Comparison of ENCODE assay signal across 9 cellular contexts in the genomic region with DNA sequence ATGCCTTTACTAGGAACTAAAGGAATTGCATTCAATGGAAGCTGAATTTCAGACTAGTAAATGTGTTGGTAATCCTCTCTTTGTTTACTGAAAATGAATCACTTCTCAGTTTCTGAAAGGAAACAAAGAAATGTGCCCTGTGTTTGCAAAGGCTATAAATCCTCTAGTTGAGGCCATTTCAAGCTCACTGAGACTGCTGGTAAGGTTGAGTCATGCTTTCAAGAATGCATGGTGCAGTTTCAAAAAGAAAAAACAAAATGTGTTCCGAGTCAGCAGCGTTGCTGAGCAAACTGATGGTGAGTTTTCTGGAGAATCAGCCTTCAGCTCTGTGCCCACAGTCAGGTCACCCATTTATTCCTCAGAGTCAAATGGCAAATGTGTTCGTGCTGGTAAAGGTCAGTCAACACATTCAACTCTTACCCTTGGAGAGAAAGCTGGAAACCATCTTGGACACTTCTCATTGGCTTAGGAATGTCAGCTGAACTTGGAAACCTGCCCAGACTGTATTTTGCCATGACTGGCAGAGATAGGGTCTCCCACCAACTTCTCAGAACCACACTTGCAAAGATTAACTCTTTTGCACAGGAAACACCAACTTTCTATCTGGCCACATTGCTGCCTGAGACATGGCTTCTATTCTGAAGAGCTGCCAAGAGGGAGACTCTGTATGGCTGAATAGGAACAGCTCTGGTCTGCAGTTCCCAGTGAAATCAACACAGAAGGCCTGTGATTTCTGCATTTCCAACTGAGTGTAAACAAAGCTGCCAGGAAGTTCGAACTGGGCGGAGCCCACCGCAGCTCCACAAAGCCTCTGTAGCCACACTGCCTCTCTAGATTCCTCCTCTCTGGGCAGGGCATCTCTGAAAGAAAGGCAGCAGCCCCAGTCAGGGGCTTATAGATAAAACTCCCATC.
DNase-seq lines count a peak whose midpoint lies in the region; ATAC-seq and TF ChIP-seq lines count a peak whose summit lies in the region.
"Had no signal": no experiment of that assay in that cellular context is flagged by ENCODE, and none has a peak within 500 bp of the region (broad histone marks: within the 10 kb centered on the region; RNA-seq: fewer than 3 reads in every experiment).

No MANE protein-coding gene starts in this region.

- POLR2A ChIA-PET in HEK293 (lab: Yijun Ruan, JAX) = interaction anchor here (0.9 kb wide), 1 partner anchor 9 kb away, joined by 3 read pairs; no protein-coding TSS in a partner anchor

- H3K27ac ChIP-seq in HEK293 (ENCODE audit: extremely low read depth, low read depth, low read length) = peak overlapping the region; percentile 24; the same call in 1 of the 2 replicates
- peak overlapping the region; percentile 57 to 69 for H3K27ac ChIP-seq in left lung
- H3K27ac ChIP-seq in uterus = peak overlapping the region; percentile 60 to 66
- H3K27ac ChIP-seq: HL-60 had no signal

- H3K4me3 ChIP-seq in HEK293 (ENCODE audit: low read depth, low read length) = no peak overlapping the region
- no peak overlapping the region for H3K4me3 ChIP-seq in astrocyte of the spinal cord (ENCODE audit: low read depth, low read length)
- H3K4me3 ChIP-seq in left lung = no peak overlapping the region
- no peak overlapping the region for H3K4me3 ChIP-seq in uterus

- H3K36me3 ChIP-seq in HEK293 (ENCODE audit: control insufficient read depth in 2 of 2, insufficient read depth in 1 of 2, low read length in 2 of 2) = no peaks in the 10 kb centered on the region
- no peaks in the 10 kb centered on the region for H3K36me3 ChIP-seq in left lung
- no peaks in the 10 kb centered on the region for H3K36me3 ChIP-seq in uterus

- intact Hi-C loops in left lung (cut with DNase I) = no loop called here
- intact Hi-C loops in uterus (cut with DNase I; ENCODE audit: low total_unique reads) = no loop called here

- H3K27me3 ChIP-seq in left lung = no peaks in the 10 kb centered on the region
- H3K27me3 ChIP-seq in uterus = no peaks in the 10 kb centered on the region

- TF ChIP-seq CTCF in HEK293 (tag by site-specific recombination; IDR thresholded peaks at IDR 0.05) = no peak
- TF ChIP-seq CTCF in astrocyte of the spinal cord (IDR thresholded peaks at IDR 0.05; ENCODE audit: low read depth, low read length) = no peak
- no peak for TF ChIP-seq CTCF in left lung (IDR thresholded peaks at IDR 0.05)
- TF ChIP-seq CTCF in uterus (IDR thresholded peaks at IDR 0.05) = no peak

- ATAC-seq in left lung = peak; percentile 93

- TF ChIP-seq POLR2A in uterus (IDR thresholded peaks at IDR 0.05) = no peak

- in situ Hi-C loops in astrocyte of the spinal cord (cut with HindIII; ENCODE audit: low sequenced_read_pairs) = no loop called here

- CTCF ChIA-PET in HEK293 (lab: Yijun Ruan, JAX) = interaction anchor here (1.0 to 1.8 kb wide), 2 partner anchors 10 to 15 kb away, joined by 3 to 8 read pairs; no protein-coding TSS in a partner anchor

- DNase-seq in stimulated activated CD4-positive, alpha-beta T cell treated with anti-CD3 and anti-CD28 coated beads, Interleukin-1b, Interleukin-23, amount 100 ng/mL, for 48 hours = peak; percentile 14
- no peak for DNase-seq in stimulated activated CD4-positive, alpha-beta T cell treated with anti-CD3 and anti-CD28 coated beads, Interleukin-4, amount 100 ng/mL, for 4 hours
- DNase-seq in LoVo (ENCODE audit: low spot score) = peak; percentile 91
- peak; percentile 96 for DNase-seq in astrocyte of the spinal cord (ENCODE audit: low read depth, low spot score)
- DNase-seq in left lung = peak in 1 of 2 donors; percentile 33
- no peak for DNase-seq in uterus
- no peak for DNase-seq in activated CD4-positive, CD25-positive, alpha-beta regulatory T cell (lab: John Stamatoyannopoulos, UW)

- H3K9me3 ChIP-seq in HEK293 (ENCODE audit: control insufficient read depth, insufficient read depth, low read depth, low read length) = no peaks in the 10 kb centered on the region
- no peaks in the 10 kb centered on the region for H3K9me3 ChIP-seq in left lung
- H3K9me3 ChIP-seq in uterus = no peaks in the 10 kb centered on the region

- H3K4me1 ChIP-seq in HEK293 (ENCODE audit: control insufficient read depth, insufficient read depth, low read length) (peaks cover 3% of the 10 kb centered on the region), left lung (peaks cover 0 to 9% of the 10 kb centered on the region in 2 donors), uterus (peaks cover 0 to 6% of the 10 kb centered on the region in 2 donors)

TF ChIP-seq in HEK293, 187 proteins besides CTCF, POLR2A, EP300 and RAD21:
- TF ChIP-seq, protein P1, sequence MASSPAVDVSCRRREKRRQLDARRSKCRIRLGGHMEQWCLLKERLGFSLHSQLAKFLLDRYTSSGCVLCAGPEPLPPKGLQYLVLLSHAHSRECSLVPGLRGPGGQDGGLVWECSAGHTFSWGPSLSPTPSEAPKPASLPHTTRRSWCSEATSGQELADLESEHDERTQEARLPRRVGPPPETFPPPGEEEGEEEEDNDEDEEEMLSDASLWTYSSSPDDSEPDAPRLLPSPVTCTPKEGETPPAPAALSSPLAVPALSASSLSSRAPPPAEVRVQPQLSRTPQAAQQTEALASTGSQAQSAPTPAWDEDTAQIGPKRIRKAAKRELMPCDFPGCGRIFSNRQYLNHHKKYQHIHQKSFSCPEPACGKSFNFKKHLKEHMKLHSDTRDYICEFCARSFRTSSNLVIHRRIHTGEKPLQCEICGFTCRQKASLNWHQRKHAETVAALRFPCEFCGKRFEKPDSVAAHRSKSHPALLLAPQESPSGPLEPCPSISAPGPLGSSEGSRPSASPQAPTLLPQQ (tag by site-specific recombination; IDR thresholded peaks at IDR 0.05) = no peak
- TF ChIP-seq ZNF560 (tag by site-specific recombination; IDR thresholded peaks at IDR 0.05; ENCODE audit: borderline replicate concordance) = no peak
- TF ChIP-seq ZNF266 (tag by site-specific recombination; IDR thresholded peaks at IDR 0.05; ENCODE audit: low read depth) = no peak
- TF ChIP-seq ZNF146 (tag by site-specific recombination; IDR thresholded peaks at IDR 0.05) = no peak
- TF ChIP-seq ZNF664 (tag by site-specific recombination; IDR thresholded peaks at IDR 0.05) = no peak
- TF ChIP-seq MEIS1 (CRISPR knock-in tag; IDR thresholded peaks at IDR 0.05; ENCODE audit: borderline replicate concordance) = peak; percentile 45; the same call in 1 of the 2 replicates
- no peak for TF ChIP-seq ZNF37A (tag by site-specific recombination; IDR thresholded peaks at IDR 0.05)
- TF ChIP-seq, protein P2, sequence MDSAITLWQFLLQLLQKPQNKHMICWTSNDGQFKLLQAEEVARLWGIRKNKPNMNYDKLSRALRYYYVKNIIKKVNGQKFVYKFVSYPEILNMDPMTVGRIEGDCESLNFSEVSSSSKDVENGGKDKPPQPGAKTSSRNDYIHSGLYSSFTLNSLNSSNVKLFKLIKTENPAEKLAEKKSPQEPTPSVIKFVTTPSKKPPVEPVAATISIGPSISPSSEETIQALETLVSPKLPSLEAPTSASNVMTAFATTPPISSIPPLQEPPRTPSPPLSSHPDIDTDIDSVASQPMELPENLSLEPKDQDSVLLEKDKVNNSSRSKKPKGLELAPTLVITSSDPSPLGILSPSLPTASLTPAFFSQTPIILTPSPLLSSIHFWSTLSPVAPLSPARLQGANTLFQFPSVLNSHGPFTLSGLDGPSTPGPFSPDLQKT (IDR thresholded peaks at IDR 0.05; ENCODE audit: borderline replicate concordance, low read depth, low read length) = no peak

Comparison
In these comparisons a context has a peak if more than half of its experiments do, and no peak if none do; other contexts are left out.
1. DNase-seq: peak in stimulated activated CD4-positive, alpha-beta T cell treated with anti-CD3 and anti-CD28 coated beads, Interleukin-1b, Interleukin-23, amount 100 ng/mL, for 48 hours (single experiment), LoVo (single experiment) and astrocyte of the spinal cord (single experiment); none in stimulated activated CD4-positive, alpha-beta T cell treated with anti-CD3 and anti-CD28 coated beads, Interleukin-4, amount 100 ng/mL, for 4 hours (0 of 2), uterus (0 of 2) and activated CD4-positive, CD25-positive, alpha-beta regulatory T cell (0 of 4).
2. Peak in every context shown above with its lines, with median percentiles within 50 percentile points of each other: H3K27ac ChIP-seq.